Comparison of ENCODE assay signal across 1 cellular context in the genomic region with DNA sequence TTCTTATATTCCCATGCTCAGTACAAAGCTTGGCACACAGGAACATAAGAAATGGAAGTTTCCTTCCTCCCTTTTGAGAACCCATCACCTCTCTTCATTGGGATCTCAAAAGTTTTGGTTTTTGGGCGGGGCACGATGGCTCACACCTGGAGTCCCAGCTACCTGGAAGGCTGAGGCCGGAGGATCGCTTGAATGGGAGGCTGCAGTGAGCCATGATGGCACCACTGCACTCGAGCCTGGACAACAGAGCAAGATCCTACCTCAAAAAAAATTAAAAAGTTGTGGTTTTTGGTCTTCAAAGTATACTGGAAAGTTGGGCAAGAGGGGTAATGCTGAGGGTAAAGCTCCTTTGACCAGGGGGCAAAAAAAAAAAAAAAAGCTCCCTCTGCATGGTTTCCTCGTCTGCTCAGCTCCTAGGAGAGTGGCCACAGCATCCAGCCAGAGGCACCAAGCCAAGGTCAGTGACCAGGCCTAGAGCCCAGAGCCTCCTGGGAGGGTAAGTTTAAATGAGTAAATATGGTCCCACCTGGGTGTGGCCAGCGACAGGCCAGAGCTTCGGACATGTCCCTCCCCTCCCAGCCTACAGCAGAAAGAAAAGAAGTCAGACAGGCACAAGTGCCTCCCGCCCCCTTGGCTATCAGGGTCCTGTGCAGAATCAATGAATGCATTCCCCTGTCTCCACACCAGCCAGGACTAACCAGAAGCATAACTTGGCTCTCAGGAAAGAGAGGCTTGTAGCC.
TF ChIP-seq lines count a peak whose summit lies in the region.

No MANE protein-coding gene starts in this region.

TF ChIP-seq in H1, 55 proteins besides CTCF, POLR2A, EP300 and RAD21:
- TF ChIP-seq TCF12 (IDR thresholded peaks at IDR 0.05; ENCODE audit: low read depth, low read length) = no peak
- TF ChIP-seq SP1 (IDR thresholded peaks at IDR 0.05; ENCODE audit: low read depth, low read length) = no peak
- TF ChIP-seq JUN (IDR thresholded peaks at IDR 0.05; ENCODE audit: low read depth, low read length) = no peak
- TF ChIP-seq KDM1A (IDR thresholded peaks at IDR 0.05; ENCODE audit: borderline replicate concordance, low read length) = peak; percentile 61; the same call in 1 of the 2 replicates
- TF ChIP-seq GABPA (IDR thresholded peaks at IDR 0.05; ENCODE audit: borderline replicate concordance, insufficient read depth, low read length) = no peak
